ENCODE assay signal across 25 cellular contexts in genomic region chr1:38039386-38039933, GRCh38. TPM values are rescaled to one million over a fixed set of nuclear protein-coding genes. Genes with fewer than 3 reads are reported as not detected.
"Had no signal": no experiment of that assay in that cellular context is flagged by ENCODE, and none has a peak within 500 bp of the region (broad histone marks: within the 10 kb centered on the region; RNA-seq: fewer than 3 reads in every experiment).

No MANE protein-coding gene starts in this region.

- H3K9me3 Mint-ChIP-seq: activated CD4-positive, alpha-beta memory T cell treated with anti-CD3 and anti-CD28 coated beads, Interleukin-2, amount 10 ng/mL, durations not matched to agents 7 days and 5 days; activated naive CD4-positive, alpha-beta T cell treated with anti-CD3 and anti-CD28 coated beads, Interleukin-2, amount 10 ng/mL, durations not matched to agents 7 days and 5 days; activated naive CD8-positive, alpha-beta T cell treated with anti-CD3 and anti-CD28 coated beads, Interleukin-2, amount 50 U/mL, for 24 hours; immature natural killer cell; stimulated activated effector memory CD8-positive, alpha-beta T cell treated with anti-CD3 and anti-CD28 coated beads, Interleukin-12 subunit alpha, Interleukin-12 subunit beta, amount 100 ng/mL, for 72 hours; T-cell had no signal

- H3K4me3 ChIP-seq: esophagus muscularis mucosa, heart right ventricle, lower lobe of right lung, psoas muscle, stomach, testis, upper lobe of right lung had no signal

- H3K27me3 ChIP-seq: testis had no signal

- ATAC-seq: activated naive CD8-positive, alpha-beta T cell treated with anti-CD3 and anti-CD28 coated beads, Interleukin-2, amount 50 U/mL, for 24 hours; left cardiac atrium; right cardiac atrium; T-cell had no signal

- H3K27ac Mint-ChIP-seq: activated CD4-positive, alpha-beta memory T cell treated with anti-CD3 and anti-CD28 coated beads, Interleukin-2, amount 10 ng/mL, durations not matched to agents 7 days and 5 days; activated naive CD4-positive, alpha-beta T cell treated with anti-CD3 and anti-CD28 coated beads, Interleukin-2, amount 10 ng/mL, durations not matched to agents 7 days and 5 days; activated naive CD8-positive, alpha-beta T cell treated with anti-CD3 and anti-CD28 coated beads, Interleukin-2, amount 50 U/mL, for 24 hours; immature natural killer cell; stimulated activated effector memory CD8-positive, alpha-beta T cell treated with anti-CD3 and anti-CD28 coated beads, Interleukin-12 subunit alpha, Interleukin-12 subunit beta, amount 100 ng/mL, for 72 hours; T-cell had no signal

- H3K4me1 ChIP-seq: testis had no signal

- H3K27ac ChIP-seq: esophagus muscularis mucosa, heart right ventricle, lower lobe of right lung, psoas muscle, stomach, testis, upper lobe of right lung had no signal

- H3K36me3 Mint-ChIP-seq: activated naive CD4-positive, alpha-beta T cell treated with anti-CD3 and anti-CD28 coated beads, Interleukin-2, amount 10 ng/mL, durations not matched to agents 7 days and 5 days; immature natural killer cell; T-cell had no signal

- H3K4me3 Mint-ChIP-seq: activated CD4-positive, alpha-beta memory T cell treated with anti-CD3 and anti-CD28 coated beads, Interleukin-2, amount 10 ng/mL, durations not matched to agents 7 days and 5 days; activated naive CD4-positive, alpha-beta T cell treated with anti-CD3 and anti-CD28 coated beads, Interleukin-2, amount 10 ng/mL, durations not matched to agents 7 days and 5 days; activated naive CD8-positive, alpha-beta T cell treated with anti-CD3 and anti-CD28 coated beads, Interleukin-2, amount 50 U/mL, for 24 hours; immature natural killer cell; stimulated activated effector memory CD8-positive, alpha-beta T cell treated with anti-CD3 and anti-CD28 coated beads, Interleukin-12 subunit alpha, Interleukin-12 subunit beta, amount 100 ng/mL, for 72 hours; T-cell had no signal

- H3K36me3 ChIP-seq: esophagus muscularis mucosa, heart right ventricle, lower lobe of right lung, stomach, upper lobe of right lung had no signal

- H3K9me3 ChIP-seq: esophagus muscularis mucosa, heart right ventricle, lower lobe of right lung, psoas muscle, stomach, testis, upper lobe of right lung had no signal

- DNase-seq: activated CD4-positive, alpha-beta memory T cell treated with anti-CD3 and anti-CD28 coated beads, Interleukin-2, amount 10 ng/mL, durations not matched to agents 7 days and 5 days; activated CD4-positive, alpha-beta T cell treated with anti-CD3 and anti-CD28 coated beads for 48 hours; activated CD4-positive, CD25-positive, alpha-beta regulatory T cell; activated effector memory CD4-positive, alpha-beta T cell treated with Interleukin-2 at 50 U/mL for 16 hours; activated naive CD4-positive, alpha-beta T cell treated with anti-CD3 and anti-CD28 coated beads, Interleukin-2, amount 10 ng/mL, durations not matched to agents 7 days and 5 days; activated naive CD8-positive, alpha-beta T cell treated with anti-CD3 and anti-CD28 coated beads, Interleukin-2, amount 50 U/mL, for 24 hours; activated T-cell treated with anti-CD3 and anti-CD28 coated beads, Interleukin-2, amount 50 U/mL, for 48 hours; aorta; effector CD4-positive, alpha-beta T cell; heart right ventricle; immature natural killer cell; left cardiac atrium; lower lobe of right lung; midbrain; psoas muscle; right cardiac atrium; stimulated activated CD4-positive, alpha-beta T cell treated with anti-CD3 and anti-CD28 coated beads, Interleukin-4, amount 100 ng/mL, for 24 hours; stomach; T-cell; T-helper 9 cell; testis had no signal

RNA-seq across cellular contexts. Expression of gene POU3F1, which starts 7.1 kb away (rescaled TPM):
- total RNA-seq: activated CD4-positive, alpha-beta memory T cell treated with anti-CD3 and anti-CD28 coated beads, Interleukin-2, amount 10 ng/mL, durations not matched to agents 7 days and 5 days; cerebellum; lower lobe of right lung; stomach; upper lobe of right lung had no signal
- polyA plus RNA-seq: aorta had no signal
